Comparison of ENCODE assay signal across 4 cellular contexts in the genomic region with DNA sequence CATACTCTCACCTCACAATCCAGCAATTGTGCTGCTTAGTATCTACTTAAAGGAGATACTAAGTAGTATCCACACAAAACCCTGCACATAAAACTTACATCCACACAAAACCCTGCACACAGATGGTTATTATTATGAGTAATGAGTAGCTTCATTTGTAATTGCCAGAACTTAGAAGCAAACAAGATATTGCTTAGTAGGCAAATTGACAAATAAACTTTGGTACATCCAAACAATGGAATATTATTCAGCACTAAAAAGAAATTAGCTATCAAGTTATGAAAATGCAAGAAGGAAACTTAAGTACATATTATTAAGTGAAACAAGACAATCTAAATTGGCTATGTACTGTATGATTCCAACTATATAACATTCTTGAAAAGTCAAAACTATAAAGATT.
TF ChIP-seq lines count a peak whose summit lies in the region.

No MANE protein-coding gene starts in this region.

TF ChIP-seq in HepG2, 621 proteins besides CTCF, POLR2A, EP300 and RAD21:
- TF ChIP-seq PHF8 (CRISPR knock-in tag; IDR thresholded peaks at IDR 0.05) (no peak), XBP1 (CRISPR knock-in tag; IDR thresholded peaks at IDR 0.05) (no peak), MAFK (conservative IDR thresholded peaks at IDR 0.05 in 1 of 2, IDR thresholded peaks at IDR 0.05 in 1 of 2; ENCODE audit: low read length in 2 of 2) (peak; percentile 65 to 82; a peak in 3 of 4 replicates), RBFOX2 (IDR thresholded peaks at IDR 0.05; ENCODE audit: low read depth, low read length) (no peak), PHF21A (CRISPR knock-in tag; IDR thresholded peaks at IDR 0.05) (no peak), ZNF552 (CRISPR knock-in tag; IDR thresholded peaks at IDR 0.05; ENCODE audit: borderline replicate concordance) (no peak), ZNF567 (CRISPR knock-in tag; IDR thresholded peaks at IDR 0.05; ENCODE audit: borderline replicate concordance) (no peak), ZNF816 (CRISPR knock-in tag; IDR thresholded peaks at IDR 0.05; ENCODE audit: borderline replicate concordance) (no peak), THRA (CRISPR knock-in tag; IDR thresholded peaks at IDR 0.05; ENCODE audit: borderline replicate concordance) (no peak), HDAC6 (IDR thresholded peaks at IDR 0.05; ENCODE audit: low read depth, low read length) (no peak), ZNF607 (CRISPR knock-in tag; IDR thresholded peaks at IDR 0.05; ENCODE audit: borderline replicate concordance) (no peak), ZNF878 (CRISPR knock-in tag; IDR thresholded peaks at IDR 0.05) (no peak), HMG20B (CRISPR knock-in tag; conservative IDR thresholded peaks at IDR 0.05) (no peak), PLRG1 (conservative IDR thresholded peaks at IDR 0.05) (no peak), SNRNP70 (IDR thresholded peaks at IDR 0.05; ENCODE audit: low read depth, low read length) (no peak), MAFF (IDR thresholded peaks at IDR 0.05; ENCODE audit: low read depth, low read length) (peak; percentile 63), ZSCAN31 (CRISPR knock-in tag; IDR thresholded peaks at IDR 0.05; ENCODE audit: low read depth) (no peak), ZNF33A (CRISPR knock-in tag; IDR thresholded peaks at IDR 0.05; ENCODE audit: borderline replicate concordance) (no peak)

TF ChIP-seq in A549, 52 proteins besides CTCF, POLR2A, EP300 and RAD21:
- TF ChIP-seq ESRRA (IDR thresholded peaks at IDR 0.05; ENCODE audit: borderline replicate concordance, low read length) = no peak
- no peak for TF ChIP-seq E2F6 (IDR thresholded peaks at IDR 0.05; ENCODE audit: borderline replicate concordance, low read depth)
- TF ChIP-seq MAFK (IDR thresholded peaks at IDR 0.05; ENCODE audit: partially characterized antibody) = peak; percentile 68

TF ChIP-seq in IMR-90, 13 proteins besides CTCF, POLR2A, EP300 and RAD21:
- peak; percentile 78 for TF ChIP-seq MAFK (IDR thresholded peaks at IDR 0.05; ENCODE audit: low read depth, low read length)
- TF ChIP-seq USF2 (IDR thresholded peaks at IDR 0.05; ENCODE audit: low read depth, low read length) = no peak

TF ChIP-seq in K562, 482 proteins besides CTCF, POLR2A, EP300 and RAD21:
- TF ChIP-seq FOXJ3 (CRISPR knock-in tag; IDR thresholded peaks at IDR 0.05) (no peak), CBX3 (IDR thresholded peaks at IDR 0.05; ENCODE audit: borderline replicate concordance in 1 of 2, low read length in 2 of 2) (no peak), MCM2 (IDR thresholded peaks at IDR 0.05; ENCODE audit: low read depth) (no peak), ZNF316 (IDR thresholded peaks at IDR 0.05) (peak; percentile 65), C11orf30 (IDR thresholded peaks at IDR 0.05; ENCODE audit: low read depth) (0 out of 2 replicates have a peak, but pooled peaks have one; percentile 7), NR2C1 (IDR thresholded peaks at IDR 0.05) (no peak), NR2C1 (tag; IDR thresholded peaks at IDR 0.05) (no peak), SMARCA4 (IDR thresholded peaks at IDR 0.05) (no peak), NCOA6 (IDR thresholded peaks at IDR 0.05) (no peak), ZNF165 (CRISPR knock-in tag; IDR thresholded peaks at IDR 0.05; ENCODE audit: borderline replicate concordance) (no peak)
- TF ChIP-seq, protein P1, sequence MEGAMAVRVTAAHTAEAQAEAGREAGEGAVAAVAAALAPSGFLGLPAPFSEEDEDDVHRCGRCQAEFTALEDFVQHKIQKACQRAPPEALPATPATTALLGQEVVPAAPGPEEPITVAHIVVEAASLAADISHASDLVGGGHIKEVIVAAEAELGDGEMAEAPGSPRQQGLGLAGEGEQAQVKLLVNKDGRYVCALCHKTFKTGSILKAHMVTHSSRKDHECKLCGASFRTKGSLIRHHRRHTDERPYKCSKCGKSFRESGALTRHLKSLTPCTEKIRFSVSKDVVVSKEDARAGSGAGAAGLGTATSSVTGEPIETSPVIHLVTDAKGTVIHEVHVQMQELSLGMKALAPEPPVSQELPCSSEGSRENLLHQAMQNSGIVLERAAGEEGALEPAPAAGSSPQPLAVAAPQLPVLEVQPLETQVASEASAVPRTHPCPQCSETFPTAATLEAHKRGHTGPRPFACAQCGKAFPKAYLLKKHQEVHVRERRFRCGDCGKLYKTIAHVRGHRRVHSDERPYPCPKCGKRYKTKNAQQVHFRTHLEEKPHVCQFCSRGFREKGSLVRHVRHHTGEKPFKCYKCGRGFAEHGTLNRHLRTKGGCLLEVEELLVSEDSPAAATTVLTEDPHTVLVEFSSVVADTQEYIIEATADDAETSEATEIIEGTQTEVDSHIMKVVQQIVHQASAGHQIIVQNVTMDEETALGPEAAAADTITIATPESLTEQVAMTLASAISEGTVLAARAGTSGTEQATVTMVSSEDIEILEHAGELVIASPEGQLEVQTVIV (CRISPR knock-in tag; IDR thresholded peaks at IDR 0.05; ENCODE audit: borderline replicate concordance) = no peak
- TF ChIP-seq, protein P2, sequence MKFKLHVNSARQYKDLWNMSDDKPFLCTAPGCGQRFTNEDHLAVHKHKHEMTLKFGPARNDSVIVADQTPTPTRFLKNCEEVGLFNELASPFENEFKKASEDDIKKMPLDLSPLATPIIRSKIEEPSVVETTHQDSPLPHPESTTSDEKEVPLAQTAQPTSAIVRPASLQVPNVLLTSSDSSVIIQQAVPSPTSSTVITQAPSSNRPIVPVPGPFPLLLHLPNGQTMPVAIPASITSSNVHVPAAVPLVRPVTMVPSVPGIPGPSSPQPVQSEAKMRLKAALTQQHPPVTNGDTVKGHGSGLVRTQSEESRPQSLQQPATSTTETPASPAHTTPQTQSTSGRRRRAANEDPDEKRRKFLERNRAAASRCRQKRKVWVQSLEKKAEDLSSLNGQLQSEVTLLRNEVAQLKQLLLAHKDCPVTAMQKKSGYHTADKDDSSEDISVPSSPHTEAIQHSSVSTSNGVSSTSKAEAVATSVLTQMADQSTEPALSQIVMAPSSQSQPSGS (CRISPR knock-in tag; IDR thresholded peaks at IDR 0.05) = no peak
- TF ChIP-seq, protein P3, sequence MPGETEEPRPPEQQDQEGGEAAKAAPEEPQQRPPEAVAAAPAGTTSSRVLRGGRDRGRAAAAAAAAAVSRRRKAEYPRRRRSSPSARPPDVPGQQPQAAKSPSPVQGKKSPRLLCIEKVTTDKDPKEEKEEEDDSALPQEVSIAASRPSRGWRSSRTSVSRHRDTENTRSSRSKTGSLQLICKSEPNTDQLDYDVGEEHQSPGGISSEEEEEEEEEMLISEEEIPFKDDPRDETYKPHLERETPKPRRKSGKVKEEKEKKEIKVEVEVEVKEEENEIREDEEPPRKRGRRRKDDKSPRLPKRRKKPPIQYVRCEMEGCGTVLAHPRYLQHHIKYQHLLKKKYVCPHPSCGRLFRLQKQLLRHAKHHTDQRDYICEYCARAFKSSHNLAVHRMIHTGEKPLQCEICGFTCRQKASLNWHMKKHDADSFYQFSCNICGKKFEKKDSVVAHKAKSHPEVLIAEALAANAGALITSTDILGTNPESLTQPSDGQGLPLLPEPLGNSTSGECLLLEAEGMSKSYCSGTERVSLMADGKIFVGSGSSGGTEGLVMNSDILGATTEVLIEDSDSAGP (CRISPR knock-in tag; IDR thresholded peaks at IDR 0.05) = no peak
TF ChIP-seq in K562: peak in this region for 2.
